ENCODE assay signal across 16 cellular contexts in the genomic region with DNA sequence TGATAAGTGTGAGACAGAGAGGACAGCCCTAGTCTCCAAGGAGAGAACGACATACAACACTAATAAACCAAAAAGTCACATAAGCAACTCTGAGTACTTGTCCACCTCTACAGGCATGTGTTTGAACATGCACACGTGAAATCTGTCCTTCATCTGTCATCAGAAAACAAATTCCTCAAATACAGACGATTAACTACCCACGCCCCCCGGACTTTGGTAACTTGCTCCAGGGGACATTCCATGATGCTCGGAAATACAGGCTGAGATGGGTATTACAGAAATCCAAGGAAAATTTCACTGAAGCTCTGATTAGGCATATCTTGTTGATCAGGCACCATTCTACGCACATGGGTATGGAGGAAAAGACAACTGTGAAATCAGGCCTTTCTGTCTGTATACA. TPM values are rescaled to one million over a fixed set of nuclear protein-coding genes. Genes with fewer than 3 reads are reported as not detected.
DNase-seq lines count a peak whose midpoint lies in the region; ATAC-seq and TF ChIP-seq lines count a peak whose summit lies in the region.
"Had no signal": no experiment of that assay in that cellular context is flagged by ENCODE, and none has a peak within 500 bp of the region (broad histone marks: within the 10 kb centered on the region; RNA-seq: fewer than 3 reads in every experiment).

No MANE protein-coding gene starts in this region.

- H4K8ac ChIP-seq in trophoblast cell (ENCODE audit: low read depth, low read length): no peak overlapping the region

- peaks cover 2% of the 10 kb centered on the region for H3K79me2 ChIP-seq in trophoblast cell (ENCODE audit: control insufficient read depth, insufficient read depth, low read length, poor library complexity)

- TF ChIP-seq CTCF in left ventricle myocardium inferior (IDR thresholded peaks at IDR 0.05; ENCODE audit: borderline replicate concordance): no peak
- TF ChIP-seq CTCF in WERI-Rb-1 (IDR thresholded peaks at IDR 0.05; ENCODE audit: low read depth, low read length): no peak
- no peak for TF ChIP-seq CTCF in dorsolateral prefrontal cortex (IDR thresholded peaks at IDR 0.05 in 54 of 56, conservative IDR thresholded peaks at IDR 0.05 in 2 of 56; ENCODE audit: low read depth in 1 of 56, partially characterized antibody in 56 of 56)

- H3K9me3 ChIP-seq in left ventricle myocardium inferior (replicated peaks) (no peaks in the 10 kb centered on the region), WERI-Rb-1 (ENCODE audit: severe bottlenecking) (no peaks in the 10 kb centered on the region), trophoblast cell (ENCODE audit: insufficient read depth, low read depth, low read length) (no peaks in the 10 kb centered on the region)
- H3K9me3 ChIP-seq: BE2C had no signal

- H3K36me3 ChIP-seq in left ventricle myocardium inferior: no peaks in the 10 kb centered on the region
- no peaks in the 10 kb centered on the region; the same call in 1 of the 2 replicates for H3K36me3 ChIP-seq in WERI-Rb-1
- H3K36me3 ChIP-seq in trophoblast cell (ENCODE audit: control insufficient read depth in 1 of 2, insufficient read depth in 2 of 2, low read length in 2 of 2): no peaks in the 10 kb centered on the region
- H3K36me3 ChIP-seq: BE2C had no signal

- H3K4me3 ChIP-seq in left ventricle myocardium inferior (no peak overlapping the region), WERI-Rb-1 (ENCODE audit: low read depth, low read length) (no peak overlapping the region), dorsolateral prefrontal cortex (no peak overlapping the region), trophoblast cell (ENCODE audit: low read depth, low read length) (no peak overlapping the region)

- no peak overlapping the region for H4K12ac ChIP-seq in trophoblast cell (ENCODE audit: low read depth, low read length)

- H3K4me2 ChIP-seq in trophoblast cell (ENCODE audit: low read length): no peak overlapping the region

- H3K4ac ChIP-seq in trophoblast cell (ENCODE audit: low read depth, low read length): no peak overlapping the region

- DNase-seq in left ventricle myocardium inferior: no peak
- no peak for DNase-seq in left cardiac atrium
- no peak for DNase-seq in WERI-Rb-1
- no peak for DNase-seq in dorsolateral prefrontal cortex
- peak; percentile 66 to 91 for DNase-seq in trophoblast cell
- no peak for DNase-seq in iPS-NIHi7 (ENCODE audit: extremely low spot score)
- no peak for DNase-seq in ACHN
- DNase-seq: BE2C; CD4-positive, CD25-positive, alpha-beta regulatory T cell; CD8-positive, alpha-beta memory T cell; COR-L47; DMS 273 treated with DMSO at 0.1 percent for 48 hours; DMS53; DND-41; EL; H9 had no signal

- intact Hi-C loops in left ventricle myocardium inferior (cut with micrococcal nuclease): loop anchor here (10.0 kb wide), 1 partner anchor 58 kb away; no protein-coding TSS in a partner anchor
- intact Hi-C loops in left cardiac atrium (cut with DNase I): no loop called here
- intact Hi-C loops in dorsolateral prefrontal cortex (cut with DNase I): loop anchor here in 1 of 2 donors (10.0 kb wide), 1 partner anchor 48 kb away; no protein-coding TSS in a partner anchor

- no CpG with 5 or more reads among the region's 7 CpGs for WGBS in trophoblast cell (ENCODE audit: extremely low coverage, insufficient coverage, insufficient read length)

- H3K27me3 ChIP-seq in left ventricle myocardium inferior (ENCODE audit: low read depth): no peaks in the 10 kb centered on the region
- H3K27me3 ChIP-seq in WERI-Rb-1 (ENCODE audit: insufficient read depth, low read depth, severe bottlenecking): no peaks in the 10 kb centered on the region
- no peaks in the 10 kb centered on the region for H3K27me3 ChIP-seq in dorsolateral prefrontal cortex
- H3K27me3 ChIP-seq in trophoblast cell (ENCODE audit: insufficient read depth, low read length): no peaks in the 10 kb centered on the region
- H3K27me3 ChIP-seq: BE2C had no signal

- H2BK5ac ChIP-seq in trophoblast cell (ENCODE audit: low read depth, low read length, poor library complexity): no peak overlapping the region

- H2BK120ac ChIP-seq in trophoblast cell (ENCODE audit: insufficient read depth, low read length, poor library complexity): no peak overlapping the region

- no peak overlapping the region for H2BK12ac ChIP-seq in trophoblast cell (ENCODE audit: low read length)

- no peak overlapping the region for H2AK5ac ChIP-seq in trophoblast cell (ENCODE audit: low read length)

- peaks cover 86% of the 10 kb centered on the region for H3K4me1 ChIP-seq in left ventricle myocardium inferior
- H3K4me1 ChIP-seq in trophoblast cell (ENCODE audit: control insufficient read depth in 1 of 2, insufficient read depth in 2 of 2, low read length in 2 of 2): peaks cover 3 to 8% of the 10 kb centered on the region in 2 experiments

- no peak overlapping the region for H3K18ac ChIP-seq in trophoblast cell (ENCODE audit: low read length)

- H3K27ac ChIP-seq in left ventricle myocardium inferior (replicated peaks) (peak overlapping the region; percentile 85), WERI-Rb-1 (peak overlapping the region; percentile 78), dorsolateral prefrontal cortex (peak overlapping the region in 42 of 59 donors; percentile 19 to 99 (median 96)), trophoblast cell (ENCODE audit: low read depth, low read length) (no peak overlapping the region)

- ATAC-seq in left cardiac atrium: no peak

- H2AFZ ChIP-seq in trophoblast cell (ENCODE audit: insufficient read depth, low read length, poor library complexity): no peak overlapping the region

- no peak overlapping the region for H3K9ac ChIP-seq in trophoblast cell (ENCODE audit: low read length)

- no peaks in the 10 kb centered on the region for H3K79me1 ChIP-seq in trophoblast cell (ENCODE audit: low read length)

- no peak overlapping the region for H3K14ac ChIP-seq in trophoblast cell (ENCODE audit: low read length)

- H4K91ac ChIP-seq in trophoblast cell (ENCODE audit: low read depth, low read length): no peak overlapping the region

- H3K23ac ChIP-seq in trophoblast cell (ENCODE audit: low read length): no peak overlapping the region

- in situ Hi-C loops in ACHN (cut with HindIII; ENCODE audit: low pct_ligation_motif_present, low pct_unique_long_range_greater_than_20kb, low sequenced_read_pairs): no loop called here

RNA-seq across cellular contexts. Expression of a gene that starts 57.8 kb away (rescaled TPM):
- 28.5 TPM for total RNA-seq in left ventricle myocardium inferior
- total RNA-seq in left cardiac atrium: 10 to 100 TPM; 19.2 to 21.7 TPM
- total RNA-seq in dorsolateral prefrontal cortex: 10 to 100 TPM; 23.8 to 53.4 (median 36.9) TPM
- 20.8 and 21.6 TPM in 2 replicates for polyA plus RNA-seq in trophoblast cell (2013)

RNA-seq across cellular contexts. Expression of a gene that starts 58.4 kb away (rescaled TPM):
- 16.7 TPM for total RNA-seq in left ventricle myocardium inferior
- 10 to 100 TPM; 14.6 to 16.4 TPM for total RNA-seq in left cardiac atrium
- total RNA-seq in dorsolateral prefrontal cortex: 10 to 100 TPM; 16.9 to 38.4 (median 25.4) TPM
- 6.2 and 6.3 TPM in 2 replicates for polyA plus RNA-seq in trophoblast cell (2013)

Comparison
In these comparisons a context has a peak if more than half of its experiments do, and no peak if none do; other contexts are left out.
1. DNase-seq: peak in trophoblast cell (2 of 2); none in left ventricle myocardium inferior (single experiment), left cardiac atrium (single experiment), WERI-Rb-1 (single experiment), dorsolateral prefrontal cortex (0 of 10), iPS-NIHi7 (single experiment) and ACHN (single experiment).